ENCODE assay signal across 15 cellular contexts in the genomic region with DNA sequence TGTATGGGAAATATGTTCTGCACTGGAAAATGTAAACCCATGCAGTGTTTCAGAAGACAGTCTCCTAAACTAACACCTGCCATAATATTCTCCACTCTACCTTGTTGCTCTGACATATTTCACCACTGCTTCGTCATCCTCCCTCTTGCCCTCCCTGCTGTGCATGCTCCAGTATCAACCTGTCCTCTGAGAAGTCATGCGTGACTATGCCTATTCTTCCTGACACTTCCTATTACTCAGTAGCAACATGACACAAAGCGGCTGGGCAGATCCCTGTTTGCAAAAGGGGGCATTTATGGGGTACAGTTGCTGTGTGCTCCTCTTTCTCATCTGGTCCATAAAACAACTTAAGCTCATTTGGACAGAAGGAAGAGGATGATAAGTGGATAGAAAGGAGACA.
DNase-seq lines count a peak whose midpoint lies in the region; ATAC-seq and TF ChIP-seq lines count a peak whose summit lies in the region.
"Had no signal": no experiment of that assay in that cellular context is flagged by ENCODE, and none has a peak within 500 bp of the region (broad histone marks: within the 10 kb centered on the region; RNA-seq: fewer than 3 reads in every experiment).

No MANE protein-coding gene starts in this region.

- no peaks in the 10 kb centered on the region for H3K9me2 ChIP-seq in SK-N-SH

- ATAC-seq in esophagus mucosa (peak; percentile 94), GM21423 (IDR thresholded peaks at IDR 0.05; ENCODE audit: unreplicated experiment) (no peak)

- no peak overlapping the region for H2BK5ac ChIP-seq in trophoblast cell (ENCODE audit: low read depth, low read length, poor library complexity)

- H3K27ac ChIP-seq in trophoblast cell (ENCODE audit: low read depth, low read length) (no peak overlapping the region), SK-N-SH (ENCODE audit: low read depth in 2 of 2, low read length in 1 of 2) (no peak overlapping the region)
- H3K27ac ChIP-seq: C4-2B had no signal

- H3K4me3 ChIP-seq in trophoblast cell (ENCODE audit: low read depth, low read length) (no peak overlapping the region), SK-N-SH (ENCODE audit: low read depth in 2 of 2, low read length in 1 of 2) (no peak overlapping the region)

- POLR2A ChIA-PET in SK-N-SH (lab: Yijun Ruan, JAX) (no interaction called here), GM10248 (lab: Yijun Ruan, JAX) (no interaction called here)

- H3K23ac ChIP-seq in trophoblast cell (ENCODE audit: low read length) = no peak overlapping the region

- no peak for TF ChIP-seq CTCF in SK-N-SH (IDR thresholded peaks at IDR 0.05)
- no peak for TF ChIP-seq CTCF in GM10248 (IDR thresholded peaks at IDR 0.05; ENCODE audit: control extremely low read depth, extremely low read depth, low read depth, missing control alignments)

- no peaks in the 10 kb centered on the region for H3K4me1 ChIP-seq in trophoblast cell (ENCODE audit: control insufficient read depth in 1 of 2, insufficient read depth in 2 of 2, low read length in 2 of 2)
- peaks cover 0 to 12% of the 10 kb centered on the region in 2 experiments; a peak in 1 of 4 replicates for H3K4me1 ChIP-seq in SK-N-SH (ENCODE audit: control insufficient read depth in 1 of 2, insufficient read depth in 2 of 2, low read depth in 1 of 2, low read length in 1 of 2)

- no peak overlapping the region for H4K91ac ChIP-seq in trophoblast cell (ENCODE audit: low read depth, low read length)

- H3K9me3 ChIP-seq in trophoblast cell (ENCODE audit: insufficient read depth, low read depth, low read length) = no peaks in the 10 kb centered on the region
- no peaks in the 10 kb centered on the region for H3K9me3 ChIP-seq in SK-N-SH

- no peak overlapping the region for H2BK12ac ChIP-seq in trophoblast cell (ENCODE audit: low read length)

- no peaks in the 10 kb centered on the region for H3F3A ChIP-seq in SK-N-SH (replicated peaks; ENCODE audit: insufficient read depth)

- peak overlapping the region; percentile 59 for H3K9ac ChIP-seq in trophoblast cell (ENCODE audit: low read length)
- no peak overlapping the region for H3K9ac ChIP-seq in SK-N-SH

- no peak overlapping the region for H4K8ac ChIP-seq in trophoblast cell (ENCODE audit: low read depth, low read length)

- H3K4me2 ChIP-seq in trophoblast cell (ENCODE audit: low read length) = no peak overlapping the region
- H3K4me2 ChIP-seq in SK-N-SH = no peak overlapping the region

- H3K18ac ChIP-seq in trophoblast cell (ENCODE audit: low read length) = no peak overlapping the region

- H2AK5ac ChIP-seq in trophoblast cell (ENCODE audit: low read length) = no peak overlapping the region

- no peak overlapping the region for H3K14ac ChIP-seq in trophoblast cell (ENCODE audit: low read length)

- H3K36me3 ChIP-seq in trophoblast cell (ENCODE audit: control insufficient read depth in 1 of 2, insufficient read depth in 2 of 2, low read length in 2 of 2) (no peaks in the 10 kb centered on the region), SK-N-SH (replicated peaks in 1 of 2; ENCODE audit: control insufficient read depth in 1 of 2, insufficient read depth in 2 of 2, low read length in 1 of 2) (no peaks in the 10 kb centered on the region)

- CTCF ChIA-PET in SK-N-SH (lab: Yijun Ruan, JAX) = interaction anchor here (1.1 kb wide), 1 partner anchor 36 kb away, joined by 4 read pairs; no protein-coding TSS in a partner anchor
- CTCF ChIA-PET in GM10248 (lab: Yijun Ruan, JAX) = no interaction called here

- no peak overlapping the region for H2BK120ac ChIP-seq in trophoblast cell (ENCODE audit: insufficient read depth, low read length, poor library complexity)

- H4K12ac ChIP-seq in trophoblast cell (ENCODE audit: low read depth, low read length) = no peak overlapping the region

- DNase-seq in M059J (ENCODE audit: low read depth) (peak; percentile 30), SW480 (ENCODE audit: low spot score) (peak; percentile 25), trophoblast cell (no peak), NCI-H1092 treated with DMSO at 0.1 percent for 48 hours (lab: John Stamatoyannopoulos, UW) (no peak), SK-N-SH (no peak), GM10248 (ENCODE audit: extremely low spot score) (no peak)
- DNase-seq: EL, H9, IMR-90, Kasumi-1, NCI-H187 treated with DMSO at 0.1 percent for 48 hours, NCI-H345 had no signal

- no peak overlapping the region for H3K4ac ChIP-seq in trophoblast cell (ENCODE audit: low read depth, low read length)

- no peaks in the 10 kb centered on the region for H4K20me1 ChIP-seq in SK-N-SH (ENCODE audit: insufficient read depth)

- WGBS in trophoblast cell (ENCODE audit: extremely low coverage, insufficient coverage, insufficient read length) = no CpG with 5 or more reads among the region's 3 CpGs
- 21% methylated on average over 2 of the region's 3 CpGs for WGBS in SK-N-SH (ENCODE audit: low lambda C conversion rate)

- TF ChIP-seq RAD21 in SK-N-SH (IDR thresholded peaks at IDR 0.05; ENCODE audit: low read length) = no peak

- H3K27me3 ChIP-seq in trophoblast cell (ENCODE audit: insufficient read depth, low read length) = no peaks in the 10 kb centered on the region
- H3K27me3 ChIP-seq in SK-N-SH (ENCODE audit: insufficient read depth) = no peaks in the 10 kb centered on the region

- H3K79me2 ChIP-seq in trophoblast cell (ENCODE audit: control insufficient read depth, insufficient read depth, low read length, poor library complexity) (no peaks in the 10 kb centered on the region), SK-N-SH (ENCODE audit: insufficient read depth) (no peaks in the 10 kb centered on the region)

- no peaks in the 10 kb centered on the region for H3K79me1 ChIP-seq in trophoblast cell (ENCODE audit: low read length)

- TF ChIP-seq EP300 in SK-N-SH (IDR thresholded peaks at IDR 0.05; ENCODE audit: borderline replicate concordance in 1 of 2, low read depth in 1 of 2, low read length in 1 of 2) = no peak

- H2AFZ ChIP-seq in trophoblast cell (ENCODE audit: insufficient read depth, low read length, poor library complexity) (no peak overlapping the region), SK-N-SH (ENCODE audit: low read depth) (no peak overlapping the region)

TF ChIP-seq in SK-N-SH, 30 proteins besides CTCF, POLR2A, EP300 and RAD21:
- TF ChIP-seq, protein P1, sequence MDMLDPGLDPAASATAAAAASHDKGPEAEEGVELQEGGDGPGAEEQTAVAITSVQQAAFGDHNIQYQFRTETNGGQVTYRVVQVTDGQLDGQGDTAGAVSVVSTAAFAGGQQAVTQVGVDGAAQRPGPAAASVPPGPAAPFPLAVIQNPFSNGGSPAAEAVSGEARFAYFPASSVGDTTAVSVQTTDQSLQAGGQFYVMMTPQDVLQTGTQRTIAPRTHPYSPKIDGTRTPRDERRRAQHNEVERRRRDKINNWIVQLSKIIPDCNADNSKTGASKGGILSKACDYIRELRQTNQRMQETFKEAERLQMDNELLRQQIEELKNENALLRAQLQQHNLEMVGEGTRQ (IDR thresholded peaks at IDR 0.05; ENCODE audit: borderline replicate concordance, low read depth, low read length) = no peak
- TF ChIP-seq TCF12 (IDR thresholded peaks at IDR 0.05) (no peak), FOXJ3 (CRISPR knock-in tag; IDR thresholded peaks at IDR 0.05) (no peak), CHD2 (IDR thresholded peaks at IDR 0.05; ENCODE audit: low read length, partially characterized antibody) (no peak)
- TF ChIP-seq, protein P2, sequence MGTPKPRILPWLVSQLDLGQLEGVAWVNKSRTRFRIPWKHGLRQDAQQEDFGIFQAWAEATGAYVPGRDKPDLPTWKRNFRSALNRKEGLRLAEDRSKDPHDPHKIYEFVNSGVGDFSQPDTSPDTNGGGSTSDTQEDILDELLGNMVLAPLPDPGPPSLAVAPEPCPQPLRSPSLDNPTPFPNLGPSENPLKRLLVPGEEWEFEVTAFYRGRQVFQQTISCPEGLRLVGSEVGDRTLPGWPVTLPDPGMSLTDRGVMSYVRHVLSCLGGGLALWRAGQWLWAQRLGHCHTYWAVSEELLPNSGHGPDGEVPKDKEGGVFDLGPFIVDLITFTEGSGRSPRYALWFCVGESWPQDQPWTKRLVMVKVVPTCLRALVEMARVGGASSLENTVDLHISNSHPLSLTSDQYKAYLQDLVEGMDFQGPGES (IDR thresholded peaks at IDR 0.05; ENCODE audit: low read depth, low read length) = no peak

Comparison
In these comparisons a context has a peak if more than half of its experiments do, and no peak if none do; other contexts are left out.
1. DNase-seq: peak in M059J (single experiment) and SW480 (single experiment); none in trophoblast cell (0 of 2), NCI-H1092 treated with DMSO at 0.1 percent for 48 hours (single experiment), SK-N-SH (single experiment) and GM10248 (single experiment).